ENCODE assay signal across 8 cellular contexts in genomic region chr16:74667215-74667765, GRCh38. TPM values are rescaled to one million over a fixed set of nuclear protein-coding genes. Genes with fewer than 3 reads are reported as not detected.
A peak's percentile ranks its signal among the peaks of the same experiment; 100 is the strongest.
DNase-seq lines count a peak whose midpoint lies in the region; ATAC-seq, FAIRE-seq and TF ChIP-seq lines count a peak whose summit lies in the region.

No MANE protein-coding gene starts in this region.

- peaks cover 31% of the 10 kb centered on the region for H3K4me1 ChIP-seq in CD8-positive, alpha-beta memory T cell (ENCODE audit: insufficient read depth, low read length)
- H3K4me1 ChIP-seq in HUES6 (ENCODE audit: control insufficient read depth, insufficient read depth, low read length) (no peaks in the 10 kb centered on the region), endothelial cell of umbilical vein (ENCODE audit: control insufficient read depth, extremely low read depth, insufficient read depth, low read length) (peaks cover 4% of the 10 kb centered on the region), mucosa of stomach (ENCODE audit: control insufficient read depth, insufficient read depth, low read length) (no peaks in the 10 kb centered on the region), suprapubic skin (peaks cover 16% of the 10 kb centered on the region)

- peak overlapping the region; percentile 87 for H3K9ac ChIP-seq in HUES6 (ENCODE audit: low read length)
- H3K9ac ChIP-seq in endothelial cell of umbilical vein (replicated peaks; ENCODE audit: extremely low read depth, insufficient read depth, low read length): peak overlapping the region; percentile 84
- peak overlapping the region; percentile 90 for H3K9ac ChIP-seq in mucosa of stomach (ENCODE audit: low read length)

- H4K20me1 ChIP-seq in endothelial cell of umbilical vein (replicated peaks; ENCODE audit: control insufficient read depth, extremely low read depth, insufficient read depth, low read length): no peaks in the 10 kb centered on the region

- peak in 4 of 5 donors; percentile 5 to 48 (median 27) for DNase-seq in CD8-positive, alpha-beta memory T cell
- DNase-seq in activated CD4-positive, alpha-beta T cell treated with anti-CD3 and anti-CD28 coated beads, Interleukin-2, amount 10 ng/mL, durations not matched to agents 7 days and 5 days: peak; percentile 43
- DNase-seq in endothelial cell of umbilical vein (ENCODE audit: low read depth, low spot score): peak; percentile 57
- DNase-seq in suprapubic skin (ENCODE audit: low spot score in 2 of 2): no peak

- H3K79me2 ChIP-seq in endothelial cell of umbilical vein (ENCODE audit: control insufficient read depth, insufficient read depth, low read length): peaks cover 42% of the 10 kb centered on the region

- H3K4me3 ChIP-seq in CD8-positive, alpha-beta memory T cell (ENCODE audit: low read length): peak overlapping the region; percentile 75
- H3K4me3 ChIP-seq in HUES6 (ENCODE audit: low read depth, low read length): peak overlapping the region; percentile 91
- H3K4me3 ChIP-seq in endothelial cell of umbilical vein (replicated peaks in 1 of 3; ENCODE audit: insufficient read depth in 1 of 3, low read depth in 1 of 3, low read length in 3 of 3): peak overlapping the region; percentile 57 to 84 (median 82)
- peak overlapping the region; percentile 25 for H3K4me3 ChIP-seq in mucosa of stomach (ENCODE audit: low read length)
- peak overlapping the region; percentile 84 for H3K4me3 ChIP-seq in suprapubic skin

- intact Hi-C loops in endothelial cell of umbilical vein (cut with micrococcal nuclease): loop anchor here (2.0 kb wide), 1 partner anchor 34 kb away; the partner anchor contains the start of gene MLKL

- H3K27me3 Mint-ChIP-seq in CD8-positive, alpha-beta memory T cell: peaks cover 0 to 2% of the 10 kb centered on the region in 2 donors
- no peaks in the 10 kb centered on the region for H3K27me3 Mint-ChIP-seq in activated CD4-positive, alpha-beta T cell treated with anti-CD3 and anti-CD28 coated beads, Interleukin-2, amount 10 ng/mL, durations not matched to agents 7 days and 5 days

- H3K27me3 ChIP-seq in CD8-positive, alpha-beta memory T cell (ENCODE audit: insufficient read depth, low read length, poor library complexity, severe bottlenecking): no peaks in the 10 kb centered on the region
- H3K27me3 ChIP-seq in HUES6 (ENCODE audit: control insufficient read depth, insufficient read depth, low read length): no peaks in the 10 kb centered on the region
- no peaks in the 10 kb centered on the region for H3K27me3 ChIP-seq in endothelial cell of umbilical vein (ENCODE audit: control insufficient read depth in 2 of 2, insufficient read depth in 2 of 2, low read length in 2 of 2)
- H3K27me3 ChIP-seq in mucosa of stomach (ENCODE audit: control insufficient read depth, insufficient read depth, low read length): no peaks in the 10 kb centered on the region
- H3K27me3 ChIP-seq in suprapubic skin: no peaks in the 10 kb centered on the region

- TF ChIP-seq EP300 in suprapubic skin (IDR thresholded peaks at IDR 0.05): no peak

- no peak for TF ChIP-seq CTCF in endothelial cell of umbilical vein (IDR thresholded peaks at IDR 0.05; ENCODE audit: extremely low read depth in 1 of 2, insufficient read depth in 1 of 2, low read depth in 1 of 2, low read length in 2 of 2)
- TF ChIP-seq CTCF in suprapubic skin (IDR thresholded peaks at IDR 0.05): no peak

- ATAC-seq in GM19328 (IDR thresholded peaks at IDR 0.05; ENCODE audit: unreplicated experiment): no peak
- no peak for ATAC-seq in HG03439 (IDR thresholded peaks at IDR 0.05; ENCODE audit: unreplicated experiment)

- peaks cover 31 to 49% (median 38%) of the 10 kb centered on the region in 3 donors for H3K4me1 Mint-ChIP-seq in CD8-positive, alpha-beta memory T cell
- H3K4me1 Mint-ChIP-seq in activated CD4-positive, alpha-beta T cell treated with anti-CD3 and anti-CD28 coated beads, Interleukin-2, amount 10 ng/mL, durations not matched to agents 7 days and 5 days: peaks cover 42% of the 10 kb centered on the region

- H3K9me1 ChIP-seq in endothelial cell of umbilical vein (replicated peaks; ENCODE audit: control insufficient read depth, extremely low read depth, insufficient read depth, low read length): no peaks in the 10 kb centered on the region

- CTCF ChIA-PET in CD8-positive, alpha-beta memory T cell (lab: Charles Lee): interaction anchor here (1.0 to 1.7 kb wide), 8 partner anchors 12 to 202 kb away, joined by 3 to 8 read pairs (median 4); partner anchors contain the start of genes GLG1 and MLKL
- CTCF ChIA-PET in activated CD4-positive, alpha-beta T cell treated with anti-CD3 and anti-CD28 coated beads, Interleukin-2, amount 10 ng/mL, durations not matched to agents 7 days and 5 days (lab: Charles Lee): interaction anchor here (0.6 to 2.1 kb wide), 9 partner anchors 13 to 910 kb away, joined by 3 to 9 read pairs (median 4); partner anchors contain the start of gene MLKL
- CTCF ChIA-PET in endothelial cell of umbilical vein (lab: Charles Lee): interaction anchor here (1.0 to 2.5 kb wide), 8 partner anchors 10 to 358 kb away, joined by 3 to 14 read pairs (median 5); partner anchors contain the start of genes GLG1 and MLKL

- POLR2A ChIA-PET in CD8-positive, alpha-beta memory T cell (lab: Charles Lee): interaction anchor here (0.6 to 2.5 kb wide), 7 partner anchors 26 to 980 kb away, joined by 3 to 21 read pairs (median 4); partner anchors contain the start of genes GLG1, KARS1, MLKL and TERF2IP
- POLR2A ChIA-PET in activated CD4-positive, alpha-beta T cell treated with anti-CD3 and anti-CD28 coated beads, Interleukin-2, amount 10 ng/mL, durations not matched to agents 7 days and 5 days (lab: Charles Lee): interaction anchor here (0.5 to 1.6 kb wide), 5 partner anchors 9 to 653 kb away, joined by 3 to 10 read pairs (median 4); partner anchors contain the start of genes GLG1 and MLKL
- POLR2A ChIA-PET in endothelial cell of umbilical vein (lab: Charles Lee): interaction anchor here (0.6 to 1.0 kb wide), 5 partner anchors 16 to 230 kb away, joined by 3 to 6 read pairs (median 3); partner anchors contain the start of gene MLKL

- H3K9me3 ChIP-seq in CD8-positive, alpha-beta memory T cell (ENCODE audit: low read length): no peaks in the 10 kb centered on the region
- H3K9me3 ChIP-seq in HUES6 (ENCODE audit: control insufficient read depth, insufficient read depth, low read depth, low read length) (no peaks in the 10 kb centered on the region), endothelial cell of umbilical vein (replicated peaks; ENCODE audit: control insufficient read depth, insufficient read depth, low read length) (no peaks in the 10 kb centered on the region), mucosa of stomach (ENCODE audit: control insufficient read depth, low read length) (no peaks in the 10 kb centered on the region), suprapubic skin (no peaks in the 10 kb centered on the region)

- H2AFZ ChIP-seq in endothelial cell of umbilical vein (ENCODE audit: low read depth, low read length): peak overlapping the region; percentile 96

- H3K9me3 Mint-ChIP-seq in CD8-positive, alpha-beta memory T cell: no peaks in the 10 kb centered on the region
- peaks cover 10% of the 10 kb centered on the region for H3K9me3 Mint-ChIP-seq in activated CD4-positive, alpha-beta T cell treated with anti-CD3 and anti-CD28 coated beads, Interleukin-2, amount 10 ng/mL, durations not matched to agents 7 days and 5 days

- peak overlapping the region; percentile 89 for H3K4me2 ChIP-seq in endothelial cell of umbilical vein (ENCODE audit: insufficient read depth, low read length)

- peaks cover 9 to 41% (median 15%) of the 10 kb centered on the region in 3 donors for H3K36me3 Mint-ChIP-seq in CD8-positive, alpha-beta memory T cell
- peaks cover 56% of the 10 kb centered on the region for H3K36me3 Mint-ChIP-seq in activated CD4-positive, alpha-beta T cell treated with anti-CD3 and anti-CD28 coated beads, Interleukin-2, amount 10 ng/mL, durations not matched to agents 7 days and 5 days (ENCODE audit: low read depth)

- no peak for TF ChIP-seq POLR2A in endothelial cell of umbilical vein (IDR thresholded peaks at IDR 0.05; ENCODE audit: low read depth, low read length)
- no peak for TF ChIP-seq POLR2A in suprapubic skin (IDR thresholded peaks at IDR 0.05)

- peak; percentile 18 for FAIRE-seq in endothelial cell of umbilical vein (lab: Jason Lieb, UNC)

- H3K4me3 Mint-ChIP-seq in CD8-positive, alpha-beta memory T cell: peak overlapping the region; percentile 84 to 99 (median 93)
- H3K4me3 Mint-ChIP-seq in activated CD4-positive, alpha-beta T cell treated with anti-CD3 and anti-CD28 coated beads, Interleukin-2, amount 10 ng/mL, durations not matched to agents 7 days and 5 days: peak overlapping the region; percentile 97

- H3K36me3 ChIP-seq in CD8-positive, alpha-beta memory T cell (ENCODE audit: insufficient read depth, low read length): peaks cover 11% of the 10 kb centered on the region
- H3K36me3 ChIP-seq in HUES6 (ENCODE audit: control insufficient read depth, insufficient read depth, low read length) (peaks cover 31% of the 10 kb centered on the region), endothelial cell of umbilical vein (ENCODE audit: control insufficient read depth in 2 of 2, extremely low read depth in 1 of 2, insufficient read depth in 2 of 2, low read length in 2 of 2) (peaks cover 5 to 14% of the 10 kb centered on the region in 2 experiments), mucosa of stomach (ENCODE audit: control insufficient read depth, insufficient read depth, low read length) (no peaks in the 10 kb centered on the region), suprapubic skin (peaks cover 23% of the 10 kb centered on the region)

- peak overlapping the region; percentile 38 for H3K27ac ChIP-seq in CD8-positive, alpha-beta memory T cell (ENCODE audit: low read depth, low read length)
- peak overlapping the region; percentile 72 for H3K27ac ChIP-seq in HUES6 (ENCODE audit: low read depth, low read length)
- peak overlapping the region; percentile 62 for H3K27ac ChIP-seq in endothelial cell of umbilical vein (ENCODE audit: insufficient read depth, low read depth, low read length)
- no peak overlapping the region for H3K27ac ChIP-seq in suprapubic skin

- BruUV-seq in endothelial cell of umbilical vein (replicated peaks; lab: Mats Ljungman, UMichigan): TSS peak; percentile 90

- dilution Hi-C loops in endothelial cell of umbilical vein (cut with MboI; ENCODE audit: extremely low pct_ligation_motif_present, low sequenced_read_pairs): no loop called here

- under 1% methylated on average over 24 of the region's 24 CpGs for WGBS in suprapubic skin

- peak overlapping the region in 7 of 8 donors; percentile 4 to 97 (median 70) for H3K27ac Mint-ChIP-seq in CD8-positive, alpha-beta memory T cell
- H3K27ac Mint-ChIP-seq in activated CD4-positive, alpha-beta T cell treated with anti-CD3 and anti-CD28 coated beads, Interleukin-2, amount 10 ng/mL, durations not matched to agents 7 days and 5 days: peak overlapping the region; percentile 100

RNA-seq across cellular contexts. Expression of gene RFWD3, which starts 0.6 kb away (rescaled TPM):
- total RNA-seq in CD8-positive, alpha-beta memory T cell: 100 to 1,000 TPM in 1 of 2 experiments, 10 to 100 TPM in 1; 99.5 to 113 TPM
- polyA plus RNA-seq in CD8-positive, alpha-beta memory T cell: 20.1 TPM
- total RNA-seq in activated CD4-positive, alpha-beta T cell treated with anti-CD3 and anti-CD28 coated beads, Interleukin-2, amount 10 ng/mL, durations not matched to agents 7 days and 5 days: 100 to 1,000 TPM; 115 to 117 TPM
- total RNA-seq in endothelial cell of umbilical vein (47.6 and 51.6 TPM in 2 replicates), suprapubic skin (10 to 100 TPM; 22.6 to 31.1 (median 29.8) TPM)
- 27.3 and 27.8 TPM in 2 replicates for polyA plus RNA-seq in endothelial cell of umbilical vein
- polyA plus RNA-seq in endothelial cell of umbilical vein (2011; cell fraction: cytosol; rRNA removed): 19.8 and 21.5 TPM in 2 replicates
- polyA plus RNA-seq in endothelial cell of umbilical vein (2011; cell fraction: nucleus; rRNA removed): 34.8 and 34.9 TPM in 2 replicates
- 21.4 and 26.4 TPM in 2 replicates for polyA plus RNA-seq in endothelial cell of umbilical vein (2012)
- 90.0 and 94.4 TPM in 2 replicates for polyA minus RNA-seq in endothelial cell of umbilical vein
- 59.3 TPM for polyA minus RNA-seq in endothelial cell of umbilical vein (2011; cell fraction: cytosol; rRNA and poly(A)+ RNA removed)
- polyA minus RNA-seq in endothelial cell of umbilical vein (2011; cell fraction: nucleus; rRNA and poly(A)+ RNA removed): 44.5 and 67.4 TPM in 2 replicates

RNA-seq across cellular contexts. Expression of gene MLKL, which starts 33.4 kb away (rescaled TPM):
- total RNA-seq in CD8-positive, alpha-beta memory T cell: 10 to 100 TPM; 13.9 to 17.5 TPM
- 16.1 TPM for polyA plus RNA-seq in CD8-positive, alpha-beta memory T cell
- total RNA-seq in activated CD4-positive, alpha-beta T cell treated with anti-CD3 and anti-CD28 coated beads, Interleukin-2, amount 10 ng/mL, durations not matched to agents 7 days and 5 days: 10 to 100 TPM; 36.7 to 42.0 TPM
- total RNA-seq in endothelial cell of umbilical vein: 24.4 and 26.5 TPM in 2 replicates
- polyA plus RNA-seq in endothelial cell of umbilical vein: 7.2 and 8.1 TPM in 2 replicates
- polyA plus RNA-seq in endothelial cell of umbilical vein (2011; cell fraction: cytosol; rRNA removed): 13.4 and 13.9 TPM in 2 replicates
- polyA plus RNA-seq in endothelial cell of umbilical vein (2011; cell fraction: nucleus; rRNA removed): 40.6 and 46.3 TPM in 2 replicates
- polyA plus RNA-seq in endothelial cell of umbilical vein (2012): 15.3 and 29.8 TPM in 2 replicates
- polyA minus RNA-seq in endothelial cell of umbilical vein: 10.0 and 10.4 TPM in 2 replicates
- 19.0 TPM for polyA minus RNA-seq in endothelial cell of umbilical vein (2011; cell fraction: cytosol; rRNA and poly(A)+ RNA removed)
- 9.8 and 13.6 TPM in 2 replicates for polyA minus RNA-seq in endothelial cell of umbilical vein (2011; cell fraction: nucleus; rRNA and poly(A)+ RNA removed)
- total RNA-seq in suprapubic skin: 10 to 100 TPM in 1 of 4 donors, 1 to 10 TPM in 3; 3.1 to 12.0 (median 7.0) TPM

Comparison
In these comparisons a context has a peak if more than half of its experiments do, and no peak if none do; other contexts are left out.
1. DNase-seq: peak in CD8-positive, alpha-beta memory T cell (4 of 5), activated CD4-positive, alpha-beta T cell treated with anti-CD3 and anti-CD28 coated beads, Interleukin-2, amount 10 ng/mL, durations not matched to agents 7 days and 5 days (single experiment) and endothelial cell of umbilical vein (single experiment); none in suprapubic skin (0 of 2).
2. H3K4me3 ChIP-seq: peak in every context shown above with its lines; median percentile 91 in HUES6; 84 in suprapubic skin; 82 in endothelial cell of umbilical vein; 75 in CD8-positive, alpha-beta memory T cell; 25 in mucosa of stomach.
3. Peak in every context shown above with its lines, with median percentiles within 50 percentile points of each other: H3K9ac ChIP-seq.